ENCODE assay signal across 9 cellular contexts in genomic region chr6:52929321-52930164, GRCh38. TPM values are rescaled to one million over a fixed set of nuclear protein-coding genes. Genes with fewer than 3 reads are reported as not detected.
DNase-seq lines count a peak whose midpoint lies in the region; ATAC-seq and TF ChIP-seq lines count a peak whose summit lies in the region.
"Had no signal": no experiment of that assay in that cellular context is flagged by ENCODE, and none has a peak within 500 bp of the region (broad histone marks: within the 10 kb centered on the region; RNA-seq: fewer than 3 reads in every experiment).

No MANE protein-coding gene starts in this region.

- ATAC-seq in foreskin keratinocyte (peak; percentile 98), HG02970 (IDR thresholded peaks at IDR 0.05; ENCODE audit: low FRiP score, unreplicated experiment) (no peak)

- TF ChIP-seq EP300 in SK-N-SH (IDR thresholded peaks at IDR 0.05; ENCODE audit: borderline replicate concordance in 1 of 2, low read depth in 1 of 2, low read length in 1 of 2) (peak in 1 of 2 experiments; percentile 88; a peak in 1 of 4 replicates), suprapubic skin (IDR thresholded peaks at IDR 0.05) (no peak)

- H3K9me3 ChIP-seq in SK-N-SH (no peaks in the 10 kb centered on the region), suprapubic skin (no peaks in the 10 kb centered on the region)

- peaks cover 19% of the 10 kb centered on the region for H3F3A ChIP-seq in SK-N-SH (replicated peaks; ENCODE audit: insufficient read depth)

- no peak for TF ChIP-seq RAD21 in SK-N-SH (IDR thresholded peaks at IDR 0.05; ENCODE audit: low read length)

- no peaks in the 10 kb centered on the region for H3K79me2 ChIP-seq in SK-N-SH (ENCODE audit: insufficient read depth)

- peak; percentile 89 for DNase-seq in HS-5 (ENCODE audit: low read depth)
- peak; percentile 22 for DNase-seq in SK-N-SH
- peak; percentile 56 to 82 for DNase-seq in foreskin keratinocyte
- DNase-seq in suprapubic skin (ENCODE audit: low spot score in 2 of 2): no peak
- DNase-seq in NCI-H1417 treated with DMSO at 0.1 percent for 48 hours (lab: John Stamatoyannopoulos, UW): no peak
- no peak for DNase-seq in ecto neural progenitor cell (ENCODE audit: low spot score)
- DNase-seq: stimulated activated naive CD4-positive, alpha-beta T cell treated with Interleukin-2 at 50 U/mL for 16 hours had no signal

- CTCF ChIA-PET in SK-N-SH (lab: Yijun Ruan, JAX): no interaction called here

- H3K27me3 ChIP-seq in SK-N-SH (ENCODE audit: insufficient read depth) (no peaks in the 10 kb centered on the region), foreskin keratinocyte (no peaks in the 10 kb centered on the region), suprapubic skin (no peaks in the 10 kb centered on the region)

- H3K36me3 ChIP-seq in SK-N-SH (replicated peaks in 1 of 2; ENCODE audit: control insufficient read depth in 1 of 2, insufficient read depth in 2 of 2, low read length in 1 of 2): no peaks in the 10 kb centered on the region
- H3K36me3 ChIP-seq in suprapubic skin: no peaks in the 10 kb centered on the region

- WGBS in SK-N-SH (ENCODE audit: low lambda C conversion rate): 40% methylated on average over 5 of the region's 6 CpGs
- 55% methylated on average over 6 of the region's 6 CpGs for WGBS in suprapubic skin

- TF ChIP-seq POLR2A in suprapubic skin (IDR thresholded peaks at IDR 0.05): no peak

- H4K20me1 ChIP-seq in SK-N-SH (ENCODE audit: insufficient read depth): no peaks in the 10 kb centered on the region

- H3K9me2 ChIP-seq in SK-N-SH: no peaks in the 10 kb centered on the region

- H3K4me1 ChIP-seq in SK-N-SH (ENCODE audit: control insufficient read depth in 1 of 2, insufficient read depth in 2 of 2, low read depth in 1 of 2, low read length in 1 of 2) (peaks cover 2 to 10% of the 10 kb centered on the region in 2 experiments; a peak in 3 of 4 replicates), foreskin keratinocyte (peaks cover 9% of the 10 kb centered on the region), suprapubic skin (peaks cover 2% of the 10 kb centered on the region)

- H3K9ac ChIP-seq in SK-N-SH: no peak overlapping the region

- H3K27ac ChIP-seq in SK-N-SH (ENCODE audit: low read depth in 2 of 2, low read length in 1 of 2) (peak overlapping the region; percentile 36 to 92; a peak in 3 of 4 replicates), foreskin keratinocyte (peak overlapping the region; percentile 10), suprapubic skin (peak overlapping the region; percentile 40)

- no peak for TF ChIP-seq CTCF in SK-N-SH (IDR thresholded peaks at IDR 0.05)
- TF ChIP-seq CTCF in foreskin keratinocyte (conservative IDR thresholded peaks at IDR 0.05): no peak
- no peak for TF ChIP-seq CTCF in suprapubic skin (IDR thresholded peaks at IDR 0.05)

- H2AFZ ChIP-seq in SK-N-SH (ENCODE audit: low read depth): peak overlapping the region; percentile 74

- POLR2A ChIA-PET in SK-N-SH (lab: Yijun Ruan, JAX): no interaction called here

- peak overlapping the region; percentile 64 for H3K4me2 ChIP-seq in SK-N-SH

- H3K4me3 ChIP-seq in SK-N-SH (ENCODE audit: low read depth in 2 of 2, low read length in 1 of 2) (no peak overlapping the region), suprapubic skin (no peak overlapping the region)

TF ChIP-seq in SK-N-SH, 30 proteins besides CTCF, POLR2A, EP300 and RAD21 (continues in another document):
- TF ChIP-seq, protein P1, sequence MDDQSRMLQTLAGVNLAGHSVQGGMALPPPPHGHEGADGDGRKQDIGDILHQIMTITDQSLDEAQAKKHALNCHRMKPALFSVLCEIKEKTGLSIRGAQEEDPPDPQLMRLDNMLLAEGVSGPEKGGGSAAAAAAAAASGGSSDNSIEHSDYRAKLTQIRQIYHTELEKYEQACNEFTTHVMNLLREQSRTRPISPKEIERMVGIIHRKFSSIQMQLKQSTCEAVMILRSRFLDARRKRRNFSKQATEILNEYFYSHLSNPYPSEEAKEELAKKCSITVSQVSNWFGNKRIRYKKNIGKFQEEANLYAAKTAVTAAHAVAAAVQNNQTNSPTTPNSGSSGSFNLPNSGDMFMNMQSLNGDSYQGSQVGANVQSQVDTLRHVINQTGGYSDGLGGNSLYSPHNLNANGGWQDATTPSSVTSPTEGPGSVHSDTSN (IDR thresholded peaks at IDR 0.05): peak; percentile 64
- TF ChIP-seq TAF1 (IDR thresholded peaks at IDR 0.05; ENCODE audit: borderline replicate concordance, low read depth, low read length) (no peak), TCF12 (IDR thresholded peaks at IDR 0.05) (peak; percentile 91), EZH2phosphoT487 (IDR thresholded peaks at IDR 0.05; ENCODE audit: borderline replicate concordance, low read depth) (no peak), FOSL2 (IDR thresholded peaks at IDR 0.05; ENCODE audit: borderline replicate concordance, low read depth) (peak; percentile 99), NFIC (IDR thresholded peaks at IDR 0.05; ENCODE audit: borderline replicate concordance) (peak; percentile 97), RFX5 (IDR thresholded peaks at IDR 0.05; ENCODE audit: low read length) (no peak), NRF1 (IDR thresholded peaks at IDR 0.05; ENCODE audit: low read depth, low read length) (no peak), RCOR1 (IDR thresholded peaks at IDR 0.05; ENCODE audit: low read length) (no peak), MXI1 (IDR thresholded peaks at IDR 0.05; ENCODE audit: low read depth, low read length) (no peak), FOXM1 (IDR thresholded peaks at IDR 0.05; ENCODE audit: low read depth) (no peak), GABPA (IDR thresholded peaks at IDR 0.05; ENCODE audit: low read depth) (no peak), POLR2AphosphoS5 (IDR thresholded peaks at IDR 0.05; ENCODE audit: low read depth, low read length) (peak; percentile 52; the same call in 1 of the 2 replicates), ELF1 (IDR thresholded peaks at IDR 0.05) (no peak), YY1 (IDR thresholded peaks at IDR 0.05; ENCODE audit: low read depth) (no peak)
- TF ChIP-seq, protein P2, sequence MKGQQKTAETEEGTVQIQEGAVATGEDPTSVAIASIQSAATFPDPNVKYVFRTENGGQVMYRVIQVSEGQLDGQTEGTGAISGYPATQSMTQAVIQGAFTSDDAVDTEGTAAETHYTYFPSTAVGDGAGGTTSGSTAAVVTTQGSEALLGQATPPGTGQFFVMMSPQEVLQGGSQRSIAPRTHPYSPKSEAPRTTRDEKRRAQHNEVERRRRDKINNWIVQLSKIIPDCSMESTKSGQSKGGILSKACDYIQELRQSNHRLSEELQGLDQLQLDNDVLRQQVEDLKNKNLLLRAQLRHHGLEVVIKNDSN (IDR thresholded peaks at IDR 0.05; ENCODE audit: borderline replicate concordance, low read depth): no peak; the same call in 1 of the 2 replicates
- TF ChIP-seq, protein P3, sequence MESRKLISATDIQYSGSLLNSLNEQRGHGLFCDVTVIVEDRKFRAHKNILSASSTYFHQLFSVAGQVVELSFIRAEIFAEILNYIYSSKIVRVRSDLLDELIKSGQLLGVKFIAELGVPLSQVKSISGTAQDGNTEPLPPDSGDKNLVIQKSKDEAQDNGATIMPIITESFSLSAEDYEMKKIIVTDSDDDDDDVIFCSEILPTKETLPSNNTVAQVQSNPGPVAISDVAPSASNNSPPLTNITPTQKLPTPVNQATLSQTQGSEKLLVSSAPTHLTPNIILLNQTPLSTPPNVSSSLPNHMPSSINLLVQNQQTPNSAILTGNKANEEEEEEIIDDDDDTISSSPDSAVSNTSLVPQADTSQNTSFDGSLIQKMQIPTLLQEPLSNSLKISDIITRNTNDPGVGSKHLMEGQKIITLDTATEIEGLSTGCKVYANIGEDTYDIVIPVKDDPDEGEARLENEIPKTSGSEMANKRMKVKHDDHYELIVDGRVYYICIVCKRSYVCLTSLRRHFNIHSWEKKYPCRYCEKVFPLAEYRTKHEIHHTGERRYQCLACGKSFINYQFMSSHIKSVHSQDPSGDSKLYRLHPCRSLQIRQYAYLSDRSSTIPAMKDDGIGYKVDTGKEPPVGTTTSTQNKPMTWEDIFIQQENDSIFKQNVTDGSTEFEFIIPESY (IDR thresholded peaks at IDR 0.05; ENCODE audit: borderline replicate concordance, low read depth): no peak
- TF ChIP-seq, protein P4, sequence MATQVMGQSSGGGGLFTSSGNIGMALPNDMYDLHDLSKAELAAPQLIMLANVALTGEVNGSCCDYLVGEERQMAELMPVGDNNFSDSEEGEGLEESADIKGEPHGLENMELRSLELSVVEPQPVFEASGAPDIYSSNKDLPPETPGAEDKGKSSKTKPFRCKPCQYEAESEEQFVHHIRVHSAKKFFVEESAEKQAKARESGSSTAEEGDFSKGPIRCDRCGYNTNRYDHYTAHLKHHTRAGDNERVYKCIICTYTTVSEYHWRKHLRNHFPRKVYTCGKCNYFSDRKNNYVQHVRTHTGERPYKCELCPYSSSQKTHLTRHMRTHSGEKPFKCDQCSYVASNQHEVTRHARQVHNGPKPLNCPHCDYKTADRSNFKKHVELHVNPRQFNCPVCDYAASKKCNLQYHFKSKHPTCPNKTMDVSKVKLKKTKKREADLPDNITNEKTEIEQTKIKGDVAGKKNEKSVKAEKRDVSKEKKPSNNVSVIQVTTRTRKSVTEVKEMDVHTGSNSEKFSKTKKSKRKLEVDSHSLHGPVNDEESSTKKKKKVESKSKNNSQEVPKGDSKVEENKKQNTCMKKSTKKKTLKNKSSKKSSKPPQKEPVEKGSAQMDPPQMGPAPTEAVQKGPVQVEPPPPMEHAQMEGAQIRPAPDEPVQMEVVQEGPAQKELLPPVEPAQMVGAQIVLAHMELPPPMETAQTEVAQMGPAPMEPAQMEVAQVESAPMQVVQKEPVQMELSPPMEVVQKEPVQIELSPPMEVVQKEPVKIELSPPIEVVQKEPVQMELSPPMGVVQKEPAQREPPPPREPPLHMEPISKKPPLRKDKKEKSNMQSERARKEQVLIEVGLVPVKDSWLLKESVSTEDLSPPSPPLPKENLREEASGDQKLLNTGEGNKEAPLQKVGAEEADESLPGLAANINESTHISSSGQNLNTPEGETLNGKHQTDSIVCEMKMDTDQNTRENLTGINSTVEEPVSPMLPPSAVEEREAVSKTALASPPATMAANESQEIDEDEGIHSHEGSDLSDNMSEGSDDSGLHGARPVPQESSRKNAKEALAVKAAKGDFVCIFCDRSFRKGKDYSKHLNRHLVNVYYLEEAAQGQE (IDR thresholded peaks at IDR 0.05; ENCODE audit: low read depth, low read length): no peak

RNA-seq across cellular contexts. Expression of gene GSTA3, which starts 20.0 kb away (rescaled TPM):
- polyA plus RNA-seq in SK-N-SH (2012; rRNA removed): not detected in 2 replicates
- not detected in 2 replicates for polyA plus RNA-seq in SK-N-SH (2012; cell fraction: cytosol; rRNA removed)
- not detected in 2 replicates for polyA plus RNA-seq in SK-N-SH (2012; cell fraction: nucleus; rRNA removed)
- total RNA-seq in foreskin keratinocyte: not detected in 2 replicates
- not detected in 2 replicates for polyA plus RNA-seq in foreskin keratinocyte
- 10 to 100 TPM; 12.4 to 17.4 (median 16.3) TPM for total RNA-seq in suprapubic skin
- polyA plus RNA-seq: IgD-negative memory B cell had no signal

Comparison
In these comparisons a context has a peak if more than half of its experiments do, and no peak if none do; other contexts are left out.
1. DNase-seq: peak in HS-5 (single experiment), SK-N-SH (single experiment) and foreskin keratinocyte (2 of 2); none in suprapubic skin (0 of 2), NCI-H1417 treated with DMSO at 0.1 percent for 48 hours (single experiment) and ecto neural progenitor cell (single experiment).
2. H3K27ac ChIP-seq: peak in every context shown above with its lines; median percentile 64 in SK-N-SH; 40 in suprapubic skin; 10 in foreskin keratinocyte.
3. RNA of gene GSTA3, which starts 20.0 kb away (total RNA-seq): 12.4 to 17.4 TPM in suprapubic skin; not detected in foreskin keratinocyte; every median in the first group is over 10 times any median in the second.